In genomic region chr3:141454906-141455602, GRCh38 we compare ENCODE assay signal across 8 cellular contexts. TPM values are rescaled to one million over a fixed set of nuclear protein-coding genes. Genes with fewer than 3 reads are reported as not detected.
DNase-seq lines count a peak whose midpoint lies in the region; ATAC-seq, FAIRE-seq and TF ChIP-seq lines count a peak whose summit lies in the region.

No MANE protein-coding gene starts in this region.

- peak overlapping the region; percentile 26 for H2AFZ ChIP-seq in parathyroid adenoma

- H3K4me3 Mint-ChIP-seq in activated T-cell treated with anti-CD3 and anti-CD28 coated beads, Interleukin-2, amount 50 U/mL, for 24 hours, result no peak overlapping the region

- peaks cover 5% of the 10 kb centered on the region for H3K79me2 ChIP-seq in parathyroid adenoma

- H3K9ac ChIP-seq in parathyroid adenoma, result no peak overlapping the region

- H3K27me3 Mint-ChIP-seq in activated T-cell treated with anti-CD3 and anti-CD28 coated beads, Interleukin-2, amount 50 U/mL, for 24 hours, result no peaks in the 10 kb centered on the region

- peak; percentile 77 for DNase-seq in Ammon's horn (ENCODE audit: low spot score)
- DNase-seq in GM13976 (ENCODE audit: low spot score), result peak; percentile 87
- DNase-seq in NCI-H524 treated with DMSO at 0.1 percent for 48 hours (lab: John Stamatoyannopoulos, UW), result peak; percentile 3
- peak; percentile 47 for DNase-seq in activated T-cell treated with anti-CD3 and anti-CD28 coated beads, Interleukin-2, amount 50 U/mL, for 24 hours
- DNase-seq in frontal cortex (ENCODE audit: low spot score in 2 of 2), result peak; percentile 34 to 65
- no peak for DNase-seq in UCSD-AML1 (lab: John Stamatoyannopoulos, UW; ENCODE audit: unreplicated experiment)

- in situ Hi-C loops in GM13976 (cut with MboI; ENCODE audit: low sequenced_read_pairs, unreplicated experiment), result loop anchor here (5.0 to 25.0 kb wide), 2 partner anchors 148 to 432 kb away; partner anchors contain the start of gene ATP1B3

- no peak overlapping the region for H3K27ac Mint-ChIP-seq in activated T-cell treated with anti-CD3 and anti-CD28 coated beads, Interleukin-2, amount 50 U/mL, for 24 hours

- TF ChIP-seq CTCF in GM13976 (IDR thresholded peaks at IDR 0.05; ENCODE audit: borderline replicate concordance, control extremely low read depth, extremely low read depth, insufficient read depth, missing control alignments) (peak; percentile 73), parathyroid adenoma (IDR thresholded peaks at IDR 0.05) (peak; percentile 75)

- H3K4me1 ChIP-seq in parathyroid adenoma, result no peaks in the 10 kb centered on the region

- H3K4me3 ChIP-seq in parathyroid adenoma (ENCODE audit: low read depth, low read length), result no peak overlapping the region

- no peaks in the 10 kb centered on the region for H3K36me3 ChIP-seq in parathyroid adenoma (ENCODE audit: control insufficient read depth, insufficient read depth, low read length)

- no peaks in the 10 kb centered on the region for H3K27me3 ChIP-seq in parathyroid adenoma (ENCODE audit: control insufficient read depth, insufficient read depth, low read length)

- H3K4me1 Mint-ChIP-seq in activated T-cell treated with anti-CD3 and anti-CD28 coated beads, Interleukin-2, amount 50 U/mL, for 24 hours (ENCODE audit: low read depth), result peaks cover 13% of the 10 kb centered on the region

- no peaks in the 10 kb centered on the region for H3K9me3 ChIP-seq in parathyroid adenoma (ENCODE audit: control insufficient read depth, low read length)

- H3K27ac ChIP-seq in parathyroid adenoma, result no peak overlapping the region

- peak; percentile 58 for ATAC-seq in HG03469 (IDR thresholded peaks at IDR 0.05; ENCODE audit: unreplicated experiment)

- no peak overlapping the region for H3K4me2 ChIP-seq in parathyroid adenoma (ENCODE audit: low read length)

- no peaks in the 10 kb centered on the region for H3K9me3 Mint-ChIP-seq in activated T-cell treated with anti-CD3 and anti-CD28 coated beads, Interleukin-2, amount 50 U/mL, for 24 hours

- no peaks in the 10 kb centered on the region for H3K36me3 Mint-ChIP-seq in activated T-cell treated with anti-CD3 and anti-CD28 coated beads, Interleukin-2, amount 50 U/mL, for 24 hours (ENCODE audit: low read depth)

- FAIRE-seq in frontal cortex (lab: Jason Lieb, UNC), result no peak

RNA-seq across cellular contexts. Expression of gene RASA2, which starts 31.8 kb away (rescaled TPM):
- 35.9 TPM for total RNA-seq in frontal cortex
